Comparison of ENCODE assay signal across 8 cellular contexts in genomic region chr15:26891448-26891881, GRCh38. TPM values are rescaled to one million over a fixed set of nuclear protein-coding genes. Genes with fewer than 3 reads are reported as not detected.
A peak's percentile ranks its signal among the peaks of the same experiment; 100 is the strongest.
DNase-seq lines count a peak whose midpoint lies in the region; ATAC-seq and TF ChIP-seq lines count a peak whose summit lies in the region.

No MANE protein-coding gene starts in this region.

- no peaks in the 10 kb centered on the region for H3K4me1 Mint-ChIP-seq in endothelial cell (ENCODE audit: unreplicated experiment)

- POLR2A ChIA-PET in SK-N-SH (lab: Yijun Ruan, JAX), result no interaction called here

- H3K27ac Mint-ChIP-seq in endothelial cell (ENCODE audit: unreplicated experiment), result no peak overlapping the region

- 19% methylated on average over 17 of the region's 21 CpGs for WGBS in SK-N-SH (ENCODE audit: low lambda C conversion rate)

- no peaks in the 10 kb centered on the region for H3K79me2 ChIP-seq in SK-N-SH (ENCODE audit: insufficient read depth)

- no peak overlapping the region for H3K4me3 Mint-ChIP-seq in endothelial cell (ENCODE audit: unreplicated experiment)

- H3K36me3 Mint-ChIP-seq in endothelial cell (ENCODE audit: low read depth, unreplicated experiment), result peaks cover 12% of the 10 kb centered on the region

- H3K9me3 ChIP-seq in SK-N-SH (no peaks in the 10 kb centered on the region), subcutaneous abdominal adipose tissue (ENCODE audit: control insufficient read depth in 5 of 5, low read length in 5 of 5) (no peaks in the 10 kb centered on the region)

- H3K4me1 ChIP-seq in SK-N-SH (ENCODE audit: control insufficient read depth in 1 of 2, insufficient read depth in 2 of 2, low read depth in 1 of 2, low read length in 1 of 2) (peaks cover 0 to 5% of the 10 kb centered on the region in 2 experiments; a peak in 2 of 4 replicates), subcutaneous abdominal adipose tissue (ENCODE audit: control insufficient read depth in 5 of 5, insufficient read depth in 5 of 5, low read length in 5 of 5) (peaks cover 0 to 12% (median 10%) of the 10 kb centered on the region in 5 donors)

- H3K4me3 ChIP-seq in SK-N-SH (ENCODE audit: low read depth in 2 of 2, low read length in 1 of 2) (peak overlapping the region; percentile 31 to 55; a peak in 3 of 4 replicates), subcutaneous abdominal adipose tissue (ENCODE audit: low read depth in 1 of 5, low read length in 5 of 5) (peak overlapping the region; percentile 33 to 70 (median 37))

- no peak for ATAC-seq in HG02981 (IDR thresholded peaks at IDR 0.05; ENCODE audit: unreplicated experiment)

- DNase-seq in NAMALWA (ENCODE audit: low spot score) (peak; percentile 90), SK-N-SH (peak; percentile 83), endothelial cell (ENCODE audit: low spot score) (peak; percentile 89), medulla oblongata (ENCODE audit: extremely low spot score) (peak; percentile 82)

- H3K36me3 ChIP-seq in SK-N-SH (replicated peaks in 1 of 2; ENCODE audit: control insufficient read depth in 1 of 2, insufficient read depth in 2 of 2, low read length in 1 of 2) (no peaks in the 10 kb centered on the region), subcutaneous abdominal adipose tissue (ENCODE audit: control insufficient read depth in 5 of 5, insufficient read depth in 5 of 5, low read length in 5 of 5) (peaks cover 0 to 2% (median 0%) of the 10 kb centered on the region in 5 donors)

- H3K4me2 ChIP-seq in SK-N-SH, result peak overlapping the region; percentile 68

- no peak overlapping the region for H2AFZ ChIP-seq in SK-N-SH (ENCODE audit: low read depth)

- CTCF ChIA-PET in SK-N-SH (lab: Yijun Ruan, JAX), result interaction anchor here (0.6 to 4.1 kb wide), 86 partner anchors 9 to 1235 kb away, joined by 3 to 107 read pairs (median 4); partner anchors contain the start of genes GABRA5, GABRG3 and OCA2

- no peak for TF ChIP-seq EP300 in SK-N-SH (IDR thresholded peaks at IDR 0.05; ENCODE audit: borderline replicate concordance in 1 of 2, low read depth in 1 of 2, low read length in 1 of 2)

- H3K27ac ChIP-seq in 22Rv1, result no peak overlapping the region
- H3K27ac ChIP-seq in SK-N-SH (ENCODE audit: low read depth in 2 of 2, low read length in 1 of 2), result no peak overlapping the region
- no peak overlapping the region for H3K27ac ChIP-seq in subcutaneous abdominal adipose tissue (ENCODE audit: low read depth, low read length)

- TF ChIP-seq CTCF in 22Rv1 (IDR thresholded peaks at IDR 0.05) (peak; percentile 87), GM12872 (IDR thresholded peaks at IDR 0.05; ENCODE audit: insufficient read depth, low read depth, low read length) (peak; percentile 50), SK-N-SH (IDR thresholded peaks at IDR 0.05) (peak; percentile 71), endothelial cell (IDR thresholded peaks at IDR 0.05; ENCODE audit: unreplicated experiment) (peak; percentile 81)

- H3K9me2 ChIP-seq in SK-N-SH, result no peaks in the 10 kb centered on the region

- H3F3A ChIP-seq in SK-N-SH (replicated peaks; ENCODE audit: insufficient read depth), result no peaks in the 10 kb centered on the region

- peaks cover 3% of the 10 kb centered on the region for H3K27me3 Mint-ChIP-seq in endothelial cell (ENCODE audit: unreplicated experiment)

- H3K9ac ChIP-seq in SK-N-SH (no peak overlapping the region), subcutaneous abdominal adipose tissue (ENCODE audit: low read length in 5 of 5) (no peak overlapping the region)

- H4K20me1 ChIP-seq in SK-N-SH (ENCODE audit: insufficient read depth), result no peaks in the 10 kb centered on the region

- no peaks in the 10 kb centered on the region for H3K9me3 Mint-ChIP-seq in endothelial cell (ENCODE audit: unreplicated experiment)

- TF ChIP-seq RAD21 in SK-N-SH (IDR thresholded peaks at IDR 0.05; ENCODE audit: low read length), result peak; percentile 93

- no peaks in the 10 kb centered on the region for H3K27me3 ChIP-seq in SK-N-SH (ENCODE audit: insufficient read depth)
- H3K27me3 ChIP-seq in subcutaneous abdominal adipose tissue (ENCODE audit: control insufficient read depth in 5 of 5, insufficient read depth in 4 of 5, low read length in 5 of 5), result peaks cover 9 to 18% (median 16%) of the 10 kb centered on the region in 5 donors

TF ChIP-seq in SK-N-SH, 30 proteins besides CTCF, POLR2A, EP300 and RAD21:
- TF ChIP-seq TEAD4 (IDR thresholded peaks at IDR 0.05; ENCODE audit: borderline replicate concordance, insufficient read depth) (no peak), MXI1 (IDR thresholded peaks at IDR 0.05; ENCODE audit: low read depth, low read length) (peak; percentile 56; the same call in 1 of the 2 replicates), SMC3 (IDR thresholded peaks at IDR 0.05; ENCODE audit: low read depth, low read length) (peak; percentile 78; the same call in 1 of the 2 replicates)

RNA-seq across cellular contexts. Expression of gene GABRA5, which starts 24.6 kb away (rescaled TPM):
- 0.26 TPM in 1 of 2 replicates, not detected in the other for polyA plus RNA-seq in SK-N-SH (2012; rRNA removed)
- polyA plus RNA-seq in SK-N-SH (2012; cell fraction: cytosol; rRNA removed), result 0.01 TPM in 2 replicates
- 0.04 TPM in 1 of 2 replicates, not detected in the other for polyA plus RNA-seq in SK-N-SH (2012; cell fraction: nucleus; rRNA removed)
- total RNA-seq in endothelial cell (ENCODE audit: unreplicated experiment), result 0.72 TPM
